20 cellular contexts compared by ENCODE assay signal in the genomic region with DNA sequence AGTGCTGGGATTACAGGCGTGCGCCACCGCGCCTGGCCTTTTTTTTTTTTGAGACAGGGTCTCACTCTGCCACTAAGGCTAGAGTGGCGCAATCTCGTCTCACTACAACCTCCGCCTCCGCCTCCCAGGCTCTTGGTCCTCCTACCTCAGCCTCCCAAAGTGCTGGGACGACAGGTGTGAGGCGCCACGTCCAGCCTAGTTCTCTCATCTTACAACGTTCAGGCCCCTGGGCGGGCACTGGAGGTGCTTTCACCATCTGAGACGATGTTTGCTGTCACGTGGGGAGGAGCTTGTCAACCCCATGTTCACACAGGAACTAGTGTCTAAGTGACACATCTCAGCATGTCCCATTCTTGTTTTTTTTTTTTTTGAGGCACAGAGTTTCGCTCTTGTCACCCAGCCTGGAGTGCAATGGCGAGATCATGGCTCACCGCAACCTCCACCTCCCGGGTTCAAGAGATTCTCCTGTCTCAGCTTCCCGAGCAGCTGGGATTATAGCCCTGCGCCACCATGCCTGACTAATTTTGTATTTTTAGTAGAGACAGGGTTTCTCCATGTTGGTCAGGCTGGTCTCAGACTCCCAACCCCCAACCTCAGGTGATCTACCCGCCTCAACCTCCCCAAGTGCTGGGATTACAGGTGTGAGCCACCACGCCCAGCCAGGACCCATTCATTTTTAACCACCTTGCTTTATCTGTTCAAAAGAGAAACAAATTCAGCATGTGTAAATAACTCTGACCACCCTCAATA. TPM values are rescaled to one million over a fixed set of nuclear protein-coding genes. Genes with fewer than 3 reads are reported as not detected.
DNase-seq lines count a peak whose midpoint lies in the region; ATAC-seq and TF ChIP-seq lines count a peak whose summit lies in the region.
"Had no signal": no experiment of that assay in that cellular context is flagged by ENCODE, and none has a peak within 500 bp of the region (broad histone marks: within the 10 kb centered on the region; RNA-seq: fewer than 3 reads in every experiment).

No MANE protein-coding gene starts in this region.

- H3K27me3 Mint-ChIP-seq in CD8-positive, alpha-beta T cell (ENCODE audit: low read depth) = no peaks in the 10 kb centered on the region
- H3K27me3 Mint-ChIP-seq in WTC11 (ENCODE audit: low read depth) = peaks cover 4% of the 10 kb centered on the region; the same call in 1 of the 2 replicates
- peaks cover 9% of the 10 kb centered on the region for H3K27me3 Mint-ChIP-seq in nephron (ENCODE audit: low read depth)
- H3K27me3 Mint-ChIP-seq: activated CD4-positive, alpha-beta T cell treated with anti-CD3 and anti-CD28 coated beads, Interleukin-2, amount 10 ng/mL, durations not matched to agents 7 days and 5 days; activated T-helper 17 cell treated with anti-CD3 and anti-CD28 coated beads, Interleukin-2, amount 50 U/mL, for 72 hours had no signal

- 96% methylated on average over 23 of the region's 23 CpGs for WGBS in esophagus muscularis mucosa
- WGBS in sigmoid colon, 2 donors = 91 to 92% methylated on average over 23 of the region's 23 CpGs

- H3K4me1 ChIP-seq in BLaER1 (peaks cover 46% of the 10 kb centered on the region), esophagus muscularis mucosa (peaks cover 9 to 25% (median 11%) of the 10 kb centered on the region in 4 donors), sigmoid colon (peaks cover 0 to 9% (median 7%) of the 10 kb centered on the region in 4 donors)
- peaks cover 12% of the 10 kb centered on the region for H3K4me1 ChIP-seq in CD8-positive, alpha-beta T cell (ENCODE audit: insufficient read depth, low read length)

- POLR2A ChIA-PET in CD8-positive, alpha-beta T cell (lab: Charles Lee) = interaction anchor here (0.6 kb wide), 1 partner anchor 43 kb away, joined by 4 read pairs; no protein-coding TSS in a partner anchor
- POLR2A ChIA-PET in WTC11 (lab: Charles Lee) = no interaction called here

- H3K27ac Mint-ChIP-seq in CD8-positive, alpha-beta T cell = no peak overlapping the region
- 0 out of 2 replicates have a peak overlapping the region, but pooled peaks have one; percentile 65 for H3K27ac Mint-ChIP-seq in WTC11
- H3K27ac Mint-ChIP-seq in nephron = peak overlapping the region; percentile 44 to 88 (median 45)
- H3K27ac Mint-ChIP-seq: activated CD4-positive, alpha-beta T cell treated with anti-CD3 and anti-CD28 coated beads, Interleukin-2, amount 10 ng/mL, durations not matched to agents 7 days and 5 days; activated naive CD8-positive, alpha-beta T cell treated with anti-CD3 and anti-CD28 coated beads, Interleukin-2, amount 10 ng/mL, durations not matched to agents 7 days and 5 days; activated T-helper 17 cell treated with anti-CD3 and anti-CD28 coated beads, Interleukin-2, amount 50 U/mL, for 72 hours; dendritic cell treated with granulocyte-macrophage colony-stimulating factor and Interleukin-4, amounts not matched to agents 40 ng/mL and 50 ng/mL, for 4 days; stimulated activated naive B cell treated with anti-CD40 and anti-IgM and Interleukin-4, amounts not matched to agents 10 μg/mL and 1 μg/mL and 100 μg/mL, for 72 hours had no signal

- H3K36me3 ChIP-seq in BLaER1 = no peaks in the 10 kb centered on the region
- no peaks in the 10 kb centered on the region for H3K36me3 ChIP-seq in CD8-positive, alpha-beta T cell (ENCODE audit: insufficient read depth, low read length)
- no peaks in the 10 kb centered on the region for H3K36me3 ChIP-seq in esophagus muscularis mucosa
- H3K36me3 ChIP-seq in sigmoid colon = no peaks in the 10 kb centered on the region
- H3K36me3 ChIP-seq: left lung, right atrium auricular region had no signal

- peak overlapping the region; percentile 54 for H3K9ac ChIP-seq in BLaER1

- peak; percentile 37 for ATAC-seq in CD8-positive, alpha-beta T cell
- ATAC-seq in WTC11 = no peak
- ATAC-seq: activated T-helper 17 cell treated with anti-CD3 and anti-CD28 coated beads, Interleukin-2, amount 50 U/mL, for 72 hours; stimulated activated naive B cell treated with anti-CD40 and anti-IgM and Interleukin-4, amounts not matched to agents 10 μg/mL and 1 μg/mL and 100 μg/mL, for 72 hours had no signal

- intact Hi-C loops in CD8-positive, alpha-beta T cell (cut with DNase I, micrococcal nuclease) = no loop called here
- intact Hi-C loops in esophagus muscularis mucosa (cut with DNase I) (no loop called here), sigmoid colon (cut with DNase I) (no loop called here)

- H3K4me2 ChIP-seq in BLaER1 = peak overlapping the region; percentile 76

- H3K4me3 ChIP-seq in BLaER1 (no peak overlapping the region), foreskin fibroblast (ENCODE audit: low read depth in 1 of 2, low read length in 2 of 2) (no peak overlapping the region), esophagus muscularis mucosa (no peak overlapping the region), sigmoid colon (no peak overlapping the region)
- H3K4me3 ChIP-seq in CD8-positive, alpha-beta T cell (ENCODE audit: low read depth, low read length) = no peak overlapping the region
- H3K4me3 ChIP-seq: left lung, right atrium auricular region had no signal

- TF ChIP-seq POLR2A in esophagus muscularis mucosa (IDR thresholded peaks at IDR 0.05; ENCODE audit: low read depth) (no peak), sigmoid colon (IDR thresholded peaks at IDR 0.05) (no peak)

- H3K4me3 Mint-ChIP-seq in CD8-positive, alpha-beta T cell = no peak overlapping the region
- H3K4me3 Mint-ChIP-seq in WTC11 (no peak overlapping the region), nephron (peak overlapping the region in 2 of 3 experiments; percentile 8 to 42)
- H3K4me3 Mint-ChIP-seq: activated CD4-positive, alpha-beta T cell treated with anti-CD3 and anti-CD28 coated beads, Interleukin-2, amount 10 ng/mL, durations not matched to agents 7 days and 5 days; activated naive CD8-positive, alpha-beta T cell treated with anti-CD3 and anti-CD28 coated beads, Interleukin-2, amount 10 ng/mL, durations not matched to agents 7 days and 5 days; activated T-helper 17 cell treated with anti-CD3 and anti-CD28 coated beads, Interleukin-2, amount 50 U/mL, for 72 hours; dendritic cell treated with granulocyte-macrophage colony-stimulating factor and Interleukin-4, amounts not matched to agents 40 ng/mL and 50 ng/mL, for 4 days; stimulated activated naive B cell treated with anti-CD40 and anti-IgM and Interleukin-4, amounts not matched to agents 10 μg/mL and 1 μg/mL and 100 μg/mL, for 72 hours had no signal

- CTCF ChIA-PET in CD8-positive, alpha-beta T cell (lab: Charles Lee) = no interaction called here
- CTCF ChIA-PET in WTC11 (lab: Charles Lee) = no interaction called here

- no peaks in the 10 kb centered on the region for H3K9me3 Mint-ChIP-seq in CD8-positive, alpha-beta T cell
- H3K9me3 Mint-ChIP-seq in WTC11 (peaks cover 7% of the 10 kb centered on the region), nephron (no peaks in the 10 kb centered on the region)
- H3K9me3 Mint-ChIP-seq: activated CD4-positive, alpha-beta T cell treated with anti-CD3 and anti-CD28 coated beads, Interleukin-2, amount 10 ng/mL, durations not matched to agents 7 days and 5 days; activated naive CD8-positive, alpha-beta T cell treated with anti-CD3 and anti-CD28 coated beads, Interleukin-2, amount 10 ng/mL, durations not matched to agents 7 days and 5 days; activated T-helper 17 cell treated with anti-CD3 and anti-CD28 coated beads, Interleukin-2, amount 50 U/mL, for 72 hours; dendritic cell treated with granulocyte-macrophage colony-stimulating factor and Interleukin-4, amounts not matched to agents 40 ng/mL and 50 ng/mL, for 4 days; stimulated activated naive B cell treated with anti-CD40 and anti-IgM and Interleukin-4, amounts not matched to agents 10 μg/mL and 1 μg/mL and 100 μg/mL, for 72 hours had no signal

- H3K27ac ChIP-seq in BLaER1 (no peak overlapping the region; the same call in 1 of the 2 replicates), esophagus muscularis mucosa (replicated peaks in 1 of 4) (no peak overlapping the region), sigmoid colon (no peak overlapping the region)
- H3K27ac ChIP-seq in CD8-positive, alpha-beta T cell (ENCODE audit: low read depth, low read length) = no peak overlapping the region
- H3K27ac ChIP-seq: C4-2B, left lung, right atrium auricular region, VCaP had no signal

- peaks cover 12% of the 10 kb centered on the region for H3K4me1 Mint-ChIP-seq in CD8-positive, alpha-beta T cell (ENCODE audit: low read depth)
- H3K4me1 Mint-ChIP-seq in WTC11 = peaks cover 44% of the 10 kb centered on the region
- H3K4me1 Mint-ChIP-seq in nephron = peaks cover 10% of the 10 kb centered on the region

- no peaks in the 10 kb centered on the region for H3K9me3 ChIP-seq in BLaER1
- H3K9me3 ChIP-seq in CD8-positive, alpha-beta T cell (ENCODE audit: low read length) = no peaks in the 10 kb centered on the region
- H3K9me3 ChIP-seq in esophagus muscularis mucosa = no peaks in the 10 kb centered on the region
- no peaks in the 10 kb centered on the region for H3K9me3 ChIP-seq in sigmoid colon
- H3K9me3 ChIP-seq: left lung, right atrium auricular region had no signal

- no peaks in the 10 kb centered on the region for H3K27me3 ChIP-seq in BLaER1
- no peaks in the 10 kb centered on the region for H3K27me3 ChIP-seq in CD8-positive, alpha-beta T cell (ENCODE audit: insufficient read depth, low read length)
- H3K27me3 ChIP-seq in esophagus muscularis mucosa = no peaks in the 10 kb centered on the region
- no peaks in the 10 kb centered on the region for H3K27me3 ChIP-seq in sigmoid colon
- H3K27me3 ChIP-seq: left lung, right atrium auricular region had no signal

- DNase-seq in CD8-positive, alpha-beta T cell = peak in 4 of 7 experiments; percentile 23 to 61 (median 35)
- no peak for DNase-seq in WTC11 (ENCODE audit: low spot score)
- DNase-seq in foreskin fibroblast = no peak
- DNase-seq in esophagus muscularis mucosa (ENCODE audit: extremely low spot score) = no peak
- no peak for DNase-seq in sigmoid colon
- DNase-seq: activated CD4-positive, alpha-beta T cell treated with anti-CD3 and anti-CD28 coated beads, Interleukin-2, amount 10 ng/mL, durations not matched to agents 7 days and 5 days; activated naive CD8-positive, alpha-beta T cell treated with anti-CD3 and anti-CD28 coated beads, Interleukin-2, amount 10 ng/mL, durations not matched to agents 7 days and 5 days; caudate nucleus; NCI-H2081 treated with DMSO at 0.1 percent for 48 hours; NCI-H774; stimulated activated CD4-positive, alpha-beta T cell treated with anti-CD3 and anti-CD28 coated beads, Interleukin-2, amount 100 ng/mL, for 48 hours; stimulated activated naive B cell treated with anti-CD40 and anti-IgM and Interleukin-4, amounts not matched to agents 10 μg/mL and 1 μg/mL and 100 μg/mL, for 72 hours had no signal

- H4K20me1 ChIP-seq in BLaER1 = no peaks in the 10 kb centered on the region; the same call in 1 of the 2 replicates

- no peak for TF ChIP-seq CTCF in CD8-positive, alpha-beta T cell (IDR thresholded peaks at IDR 0.05)
- no peak for TF ChIP-seq CTCF in WTC11 (IDR thresholded peaks at IDR 0.05)
- no peak for TF ChIP-seq CTCF in nephron (IDR thresholded peaks at IDR 0.05; ENCODE audit: unreplicated experiment in 3 of 3)
- no peak for TF ChIP-seq CTCF in foreskin fibroblast (IDR thresholded peaks at IDR 0.05; ENCODE audit: low read depth, low read length)
- TF ChIP-seq CTCF in esophagus muscularis mucosa (IDR thresholded peaks at IDR 0.05) = no peak
- no peak for TF ChIP-seq CTCF in sigmoid colon (IDR thresholded peaks at IDR 0.05)

- no peaks in the 10 kb centered on the region for H3K36me3 Mint-ChIP-seq in CD8-positive, alpha-beta T cell
- H3K36me3 Mint-ChIP-seq in WTC11 (peaks cover 19% of the 10 kb centered on the region), nephron (ENCODE audit: low read depth) (no peaks in the 10 kb centered on the region)
- H3K36me3 Mint-ChIP-seq: activated naive CD8-positive, alpha-beta T cell treated with anti-CD3 and anti-CD28 coated beads, Interleukin-2, amount 10 ng/mL, durations not matched to agents 7 days and 5 days had no signal

- no peak for TF ChIP-seq EP300 in esophagus muscularis mucosa (IDR thresholded peaks at IDR 0.05)
- TF ChIP-seq EP300 in sigmoid colon (IDR thresholded peaks at IDR 0.05) = no peak

RNA-seq across cellular contexts. Expression of gene FANCA, which starts 5.2 kb away (rescaled TPM):
- 1 to 10 TPM; 5.6 to 7.5 TPM for total RNA-seq in CD8-positive, alpha-beta T cell
- total RNA-seq in WTC11 (2021) (90.5 to 98.7 TPM (median 90.8 TPM) in 3 replicates), esophagus muscularis mucosa (1 to 10 TPM in 2 of 4 donors, under 1 TPM in 2; 0.17 to 3.0 (median 0.95) TPM), sigmoid colon (1 to 10 TPM in 3 of 4 donors, under 1 TPM in 1; 0.16 to 4.7 (median 3.0) TPM)
- polyA plus RNA-seq in sigmoid colon = 10 to 100 TPM in 1 of 3 donors, 1 to 10 TPM in 2; 7.2 to 26.5 (median 7.6) TPM

RNA-seq across cellular contexts. Expression of gene SPIRE2, which starts 6.7 kb away (rescaled TPM):
- under 1 TPM in 1 of 2 experiments, not detected in 1; 0.76 TPM for total RNA-seq in CD8-positive, alpha-beta T cell
- total RNA-seq in WTC11 (2021) (19.7 to 21.1 TPM (median 20.5 TPM) in 3 replicates), esophagus muscularis mucosa (1 to 10 TPM; 1.8 to 7.2 (median 4.2) TPM), sigmoid colon (1 to 10 TPM in 2 of 4 donors, under 1 TPM in 2; 0.82 to 5.3 (median 1.4) TPM)
- polyA plus RNA-seq in sigmoid colon = 10 to 100 TPM; 34.2 to 44.0 (median 43.9) TPM

RNA-seq across cellular contexts. Expression of gene TCF25, which starts 51.8 kb away (rescaled TPM):
- 100 to 1,000 TPM; 355 to 421 TPM for total RNA-seq in CD8-positive, alpha-beta T cell
- total RNA-seq in WTC11 (2021) (113 to 155 TPM (median 127 TPM) in 3 replicates), esophagus muscularis mucosa (100 to 1,000 TPM; 126 to 151 (median 137) TPM), sigmoid colon (100 to 1,000 TPM; 131 to 244 (median 181) TPM)
- polyA plus RNA-seq in sigmoid colon = 100 to 1,000 TPM in 2 of 3 donors, 10 to 100 TPM in 1; 89.7 to 161 (median 106) TPM

Comparison
In these comparisons a context has a peak if more than half of its experiments do, and no peak if none do; other contexts are left out.
1. DNase-seq: peak in CD8-positive, alpha-beta T cell (4 of 7); none in WTC11 (single experiment), foreskin fibroblast (0 of 2), esophagus muscularis mucosa (single experiment) and sigmoid colon (single experiment).
2. H3K4me3 Mint-ChIP-seq: peak in nephron (2 of 3); none in CD8-positive, alpha-beta T cell (single experiment) and WTC11 (single experiment).
3. RNA of gene FANCA, which starts 5.2 kb away (total RNA-seq): 90.5 to 98.7 TPM in WTC11; 5.6 to 7.5 TPM in CD8-positive, alpha-beta T cell, 0.16 to 4.7 TPM in sigmoid colon and 0.17 to 3.0 TPM in esophagus muscularis mucosa; every median in the first group is over 10 times any median in the second.